ENCODE assay signal across 16 cellular contexts in genomic region chr17:802481-802880, GRCh38. TPM values are rescaled to one million over a fixed set of nuclear protein-coding genes. Genes with fewer than 3 reads are reported as not detected.
DNase-seq lines count a peak whose midpoint lies in the region; ATAC-seq and TF ChIP-seq lines count a peak whose summit lies in the region.
"Had no signal": no experiment of that assay in that cellular context is flagged by ENCODE, and none has a peak within 500 bp of the region (broad histone marks: within the 10 kb centered on the region; RNA-seq: fewer than 3 reads in every experiment).

No MANE protein-coding gene starts in this region.

- in situ Hi-C loops in gastrocnemius medialis (cut with MboI; ENCODE audit: low sequenced_read_pairs in 4 of 4) = no loop called here

- H3K9me3 ChIP-seq in naive thymus-derived CD4-positive, alpha-beta T cell (ENCODE audit: control insufficient read depth in 2 of 3, low read length in 3 of 3) = no peaks in the 10 kb centered on the region
- H3K9me3 ChIP-seq in gastrocnemius medialis = no peaks in the 10 kb centered on the region

- intact Hi-C loops in naive thymus-derived CD4-positive, alpha-beta T cell (cut with micrococcal nuclease) = no loop called here
- intact Hi-C loops in gastrocnemius medialis (cut with DNase I; ENCODE audit: low total_unique reads) = no loop called here

- H3K4me1 ChIP-seq in naive thymus-derived CD4-positive, alpha-beta T cell (ENCODE audit: control insufficient read depth in 2 of 2, insufficient read depth in 2 of 2, low read length in 2 of 2) = no peaks in the 10 kb centered on the region
- H3K4me1 ChIP-seq in gastrocnemius medialis = peaks cover 21 to 39% of the 10 kb centered on the region in 2 donors

- H3K27me3 ChIP-seq in naive thymus-derived CD4-positive, alpha-beta T cell (ENCODE audit: control insufficient read depth in 2 of 2, insufficient read depth in 2 of 2, low read length in 2 of 2) = no peaks in the 10 kb centered on the region
- no peaks in the 10 kb centered on the region for H3K27me3 ChIP-seq in gastrocnemius medialis

- H3K36me3 Mint-ChIP-seq in naive thymus-derived CD4-positive, alpha-beta T cell = no peaks in the 10 kb centered on the region

- peak overlapping the region; percentile 41; the same call in 1 of the 2 replicates for H3K27ac ChIP-seq in VCaP
- no peak overlapping the region for H3K27ac ChIP-seq in naive thymus-derived CD4-positive, alpha-beta T cell (ENCODE audit: low read depth, low read length)
- H3K27ac ChIP-seq in gastrocnemius medialis = peak overlapping the region; percentile 62 to 77 (median 73)
- H3K27ac ChIP-seq: 22Rv1, GM23248 had no signal

- no peaks in the 10 kb centered on the region for H3K4me1 Mint-ChIP-seq in naive thymus-derived CD4-positive, alpha-beta T cell

- CTCF ChIA-PET in naive thymus-derived CD4-positive, alpha-beta T cell (lab: Charles Lee) = no interaction called here

- H3K27ac Mint-ChIP-seq in naive thymus-derived CD4-positive, alpha-beta T cell = no peak overlapping the region
- H3K27ac Mint-ChIP-seq: CD4-positive, alpha-beta T cell had no signal

- H3K27me3 Mint-ChIP-seq in naive thymus-derived CD4-positive, alpha-beta T cell = no peaks in the 10 kb centered on the region

- POLR2A ChIA-PET in naive thymus-derived CD4-positive, alpha-beta T cell (lab: Charles Lee) = no interaction called here

- H3K9me3 Mint-ChIP-seq in naive thymus-derived CD4-positive, alpha-beta T cell = no peaks in the 10 kb centered on the region
- H3K9me3 Mint-ChIP-seq: CD4-positive, alpha-beta T cell had no signal

- DNase-seq in NCI-H2171 treated with DMSO at 0.1 percent for 48 hours (lab: John Stamatoyannopoulos, UW) (peak; percentile 10), NCI-H2171 (lab: John Stamatoyannopoulos, UW) (no peak), gastrocnemius medialis (no peak), NCI-H146 (lab: John Stamatoyannopoulos, UW) (no peak)
- DNase-seq in naive thymus-derived CD4-positive, alpha-beta T cell = no peak
- DNase-seq in stimulated activated naive CD4-positive, alpha-beta T cell treated with Interleukin-2 at 50 U/mL for 16 hours (lab: John Stamatoyannopoulos, UW) = no peak
- DNase-seq: AML-193; C1 segment of cervical spinal cord; Calu3; CD4-positive, alpha-beta T cell; DMS 273 treated with DMSO at 0.1 percent for 48 hours; GM23248 had no signal

- peak; percentile 14 for ATAC-seq in naive thymus-derived CD4-positive, alpha-beta T cell
- ATAC-seq in gastrocnemius medialis = no peak
- no peak for ATAC-seq in GM21529 (IDR thresholded peaks at IDR 0.05; ENCODE audit: unreplicated experiment)
- ATAC-seq: GM12878 had no signal

- H3K36me3 ChIP-seq in naive thymus-derived CD4-positive, alpha-beta T cell (ENCODE audit: control insufficient read depth in 2 of 3, insufficient read depth in 3 of 3, low read length in 3 of 3) = no peaks in the 10 kb centered on the region
- H3K36me3 ChIP-seq in gastrocnemius medialis = peaks cover 0 to 16% of the 10 kb centered on the region in 2 donors

- H3K4me3 ChIP-seq in naive thymus-derived CD4-positive, alpha-beta T cell (ENCODE audit: low read length) = no peak overlapping the region
- H3K4me3 ChIP-seq in gastrocnemius medialis = no peak overlapping the region
- H3K4me3 ChIP-seq: GM12878, GM23248 had no signal

- TF ChIP-seq CTCF in VCaP (conservative IDR thresholded peaks at IDR 0.05) (no peak), gastrocnemius medialis (IDR thresholded peaks at IDR 0.05 in 4 of 5, conservative IDR thresholded peaks at IDR 0.05 in 1 of 5) (no peak)

- H3K4me3 Mint-ChIP-seq in naive thymus-derived CD4-positive, alpha-beta T cell = no peak overlapping the region
- H3K4me3 Mint-ChIP-seq: CD4-positive, alpha-beta T cell had no signal

- TF ChIP-seq POLR2A in gastrocnemius medialis (IDR thresholded peaks at IDR 0.05) = no peak

RNA-seq across cellular contexts. Expression of gene MRM3, which starts 20.3 kb away (rescaled TPM):
- 10 to 100 TPM; 19.3 to 47.1 (median 25.9) TPM for total RNA-seq in naive thymus-derived CD4-positive, alpha-beta T cell
- 10 to 100 TPM; 24.4 to 32.5 TPM for polyA plus RNA-seq in naive thymus-derived CD4-positive, alpha-beta T cell
- 10 to 100 TPM; 24.2 to 58.2 (median 33.0) TPM for total RNA-seq in gastrocnemius medialis

RNA-seq across cellular contexts. Expression of gene GLOD4, which starts 20.4 kb away (rescaled TPM):
- 10 to 100 TPM; 60.1 to 79.0 (median 77.6) TPM for total RNA-seq in naive thymus-derived CD4-positive, alpha-beta T cell
- polyA plus RNA-seq in naive thymus-derived CD4-positive, alpha-beta T cell = 100 to 1,000 TPM in 1 of 2 donors, 10 to 100 TPM in 1; 94.2 to 102 TPM
- 10 to 100 TPM; 17.6 to 38.1 (median 22.8) TPM for total RNA-seq in gastrocnemius medialis

RNA-seq across cellular contexts. Expression of gene GEMIN4, which starts 50.4 kb away (rescaled TPM):
- total RNA-seq in naive thymus-derived CD4-positive, alpha-beta T cell = 10 to 100 TPM; 15.5 to 35.0 (median 28.9) TPM
- 10 to 100 TPM; 24.4 to 49.3 TPM for polyA plus RNA-seq in naive thymus-derived CD4-positive, alpha-beta T cell
- 10 to 100 TPM; 10.6 to 21.6 (median 18.9) TPM for total RNA-seq in gastrocnemius medialis
